In the genomic region with DNA sequence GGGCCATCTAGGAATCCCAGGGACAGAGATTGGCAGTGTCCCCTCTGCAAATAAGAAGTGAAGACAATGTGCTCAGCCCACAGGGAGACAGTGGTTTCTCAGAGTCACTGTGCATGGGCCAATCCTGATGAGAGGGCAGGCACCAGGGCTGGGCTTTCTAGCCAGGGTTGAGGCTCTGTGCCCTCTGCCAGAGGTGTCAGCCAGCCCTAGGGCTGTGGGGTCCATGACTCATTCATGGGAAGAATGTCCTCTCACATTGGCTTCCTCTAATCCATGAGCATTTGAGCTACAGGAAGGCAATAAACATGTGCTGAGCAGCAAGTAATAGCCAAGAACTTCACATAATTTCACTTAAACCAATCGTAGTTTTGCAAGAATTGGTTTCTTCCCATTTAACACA, we compare ENCODE assay signal across 22 cellular contexts.
DNase-seq lines count a peak whose midpoint lies in the region; ATAC-seq and TF ChIP-seq lines count a peak whose summit lies in the region.
"Had no signal": no experiment of that assay in that cellular context is flagged by ENCODE, and none has a peak within 500 bp of the region (broad histone marks: within the 10 kb centered on the region; RNA-seq: fewer than 3 reads in every experiment).

No MANE protein-coding gene starts in this region.

- no peak overlapping the region for H3K18ac ChIP-seq in mesendoderm (ENCODE audit: low read length)

- H3K79me2 ChIP-seq in mesendoderm (ENCODE audit: control insufficient read depth, insufficient read depth, low read length): no peaks in the 10 kb centered on the region

- no peak overlapping the region for H4K5ac ChIP-seq in mesendoderm (ENCODE audit: low read length)

- H3K4me1 ChIP-seq in mesendoderm (ENCODE audit: control insufficient read depth, low read depth, low read length): no peaks in the 10 kb centered on the region
- no peaks in the 10 kb centered on the region for H3K4me1 ChIP-seq in spleen
- no peaks in the 10 kb centered on the region for H3K4me1 ChIP-seq in colonic mucosa
- H3K4me1 ChIP-seq: BE2C, HAP-1 had no signal

- H3K9me3 ChIP-seq in MG63: no peaks in the 10 kb centered on the region
- peaks cover 0 to 4% (median 0%) of the 10 kb centered on the region in 8 donors for H3K9me3 ChIP-seq in spleen
- H3K9me3 ChIP-seq in colonic mucosa: no peaks in the 10 kb centered on the region
- H3K9me3 ChIP-seq: BE2C, HAP-1 had no signal

- no peak overlapping the region for H4K8ac ChIP-seq in mesendoderm (ENCODE audit: low read depth, low read length)

- H3K36me3 ChIP-seq in MG63: no peaks in the 10 kb centered on the region
- H3K36me3 ChIP-seq in mesendoderm (ENCODE audit: control insufficient read depth, insufficient read depth, low read length): no peaks in the 10 kb centered on the region
- no peaks in the 10 kb centered on the region for H3K36me3 ChIP-seq in spleen
- no peaks in the 10 kb centered on the region for H3K36me3 ChIP-seq in colonic mucosa
- H3K36me3 ChIP-seq: BE2C, HAP-1 had no signal

- no peak overlapping the region for H3K27ac ChIP-seq in mesendoderm (ENCODE audit: low read depth, low read length)
- H3K27ac ChIP-seq in spleen: no peak overlapping the region
- no peak overlapping the region for H3K27ac ChIP-seq in colonic mucosa
- H3K27ac ChIP-seq: GM23248, HL-60 had no signal

- intact Hi-C loops in spleen (cut with DNase I; ENCODE audit: low total_unique reads) (no loop called here), colonic mucosa (cut with DNase I) (no loop called here)

- H3K56ac ChIP-seq in mesendoderm (ENCODE audit: low read length): no peak overlapping the region

- TF ChIP-seq CTCF in spleen (IDR thresholded peaks at IDR 0.05 in 8 of 11, conservative IDR thresholded peaks at IDR 0.05 in 3 of 11): no peak
- TF ChIP-seq CTCF in colonic mucosa (IDR thresholded peaks at IDR 0.05): no peak

- H3K23ac ChIP-seq in mesendoderm (ENCODE audit: low read length): no peak overlapping the region

- no peak overlapping the region for H3K4ac ChIP-seq in mesendoderm (ENCODE audit: low read depth, low read length)

- no peak overlapping the region for H2BK15ac ChIP-seq in mesendoderm (replicated peaks; ENCODE audit: low read depth)

- H3K27me3 ChIP-seq in MG63 (no peaks in the 10 kb centered on the region), mesendoderm (ENCODE audit: insufficient read depth, low read length, poor library complexity) (no peaks in the 10 kb centered on the region), spleen (replicated peaks in 1 of 7) (peaks cover 0 to 6% (median 0%) of the 10 kb centered on the region in 7 donors), colonic mucosa (no peaks in the 10 kb centered on the region)
- H3K27me3 ChIP-seq: BE2C had no signal

- H2BK120ac ChIP-seq in mesendoderm (ENCODE audit: low read depth, low read length): no peak overlapping the region

- no peak overlapping the region for H3K4me2 ChIP-seq in mesendoderm (ENCODE audit: low read length)

- no peak overlapping the region for H2AK5ac ChIP-seq in mesendoderm (ENCODE audit: low read length)

- H3K9ac ChIP-seq in mesendoderm (ENCODE audit: low read length): no peak overlapping the region
- no peak overlapping the region for H3K9ac ChIP-seq in colonic mucosa (ENCODE audit: low read depth in 2 of 2, low read length in 2 of 2)
- H3K9ac ChIP-seq: GM23248 had no signal

- WGBS in mesendoderm (ENCODE audit: extremely low coverage, insufficient coverage, low lambda C conversion rate): no CpG with 5 or more reads among the region's 1 CpG
- WGBS in spleen, 5 donors: 56 to 71% (median 64%) methylated on average over 1 of the region's 1 CpG

- H3K4me3 ChIP-seq in MG63 (no peak overlapping the region), mesendoderm (ENCODE audit: low read length) (no peak overlapping the region), spleen (no peak overlapping the region), colonic mucosa (no peak overlapping the region)
- H3K4me3 ChIP-seq: GM12878, GM23248, HAP-1 had no signal

- no peak for TF ChIP-seq POLR2A in spleen (IDR thresholded peaks at IDR 0.05)

- no peak overlapping the region for H2BK5ac ChIP-seq in mesendoderm (ENCODE audit: low read length)

- no peak for ATAC-seq in HG02759 (IDR thresholded peaks at IDR 0.05; ENCODE audit: unreplicated experiment)
- ATAC-seq: GM12878 had no signal

- H3K79me1 ChIP-seq in mesendoderm (ENCODE audit: low read length): no peaks in the 10 kb centered on the region

- DNase-seq in MG63 (peak; percentile 71), MV-4-11 (lab: John Stamatoyannopoulos, UW) (peak; percentile 15), mesendoderm (peak; percentile 52), spleen (peak; percentile 41), colonic mucosa (no peak), anterior cingulate cortex (lab: John Stamatoyannopoulos, UW) (no peak)
- DNase-seq: ACHN; BE2C; C1 segment of cervical spinal cord; CD4-positive, CD25-positive, alpha-beta regulatory T cell; CD8-positive, alpha-beta memory T cell; COR-L47; DMS 273 treated with DMSO at 0.1 percent for 48 hours; DMS53; DND-41; EL; GM23248; IMR-90 had no signal

Comparison
In these comparisons a context has a peak if more than half of its experiments do, and no peak if none do; other contexts are left out.
1. DNase-seq: peak in MG63 (single experiment), MV-4-11 (single experiment), mesendoderm (single experiment) and spleen (single experiment); none in colonic mucosa (single experiment) and anterior cingulate cortex (0 of 58).